ENCODE assay signal across 8 cellular contexts in the genomic region with DNA sequence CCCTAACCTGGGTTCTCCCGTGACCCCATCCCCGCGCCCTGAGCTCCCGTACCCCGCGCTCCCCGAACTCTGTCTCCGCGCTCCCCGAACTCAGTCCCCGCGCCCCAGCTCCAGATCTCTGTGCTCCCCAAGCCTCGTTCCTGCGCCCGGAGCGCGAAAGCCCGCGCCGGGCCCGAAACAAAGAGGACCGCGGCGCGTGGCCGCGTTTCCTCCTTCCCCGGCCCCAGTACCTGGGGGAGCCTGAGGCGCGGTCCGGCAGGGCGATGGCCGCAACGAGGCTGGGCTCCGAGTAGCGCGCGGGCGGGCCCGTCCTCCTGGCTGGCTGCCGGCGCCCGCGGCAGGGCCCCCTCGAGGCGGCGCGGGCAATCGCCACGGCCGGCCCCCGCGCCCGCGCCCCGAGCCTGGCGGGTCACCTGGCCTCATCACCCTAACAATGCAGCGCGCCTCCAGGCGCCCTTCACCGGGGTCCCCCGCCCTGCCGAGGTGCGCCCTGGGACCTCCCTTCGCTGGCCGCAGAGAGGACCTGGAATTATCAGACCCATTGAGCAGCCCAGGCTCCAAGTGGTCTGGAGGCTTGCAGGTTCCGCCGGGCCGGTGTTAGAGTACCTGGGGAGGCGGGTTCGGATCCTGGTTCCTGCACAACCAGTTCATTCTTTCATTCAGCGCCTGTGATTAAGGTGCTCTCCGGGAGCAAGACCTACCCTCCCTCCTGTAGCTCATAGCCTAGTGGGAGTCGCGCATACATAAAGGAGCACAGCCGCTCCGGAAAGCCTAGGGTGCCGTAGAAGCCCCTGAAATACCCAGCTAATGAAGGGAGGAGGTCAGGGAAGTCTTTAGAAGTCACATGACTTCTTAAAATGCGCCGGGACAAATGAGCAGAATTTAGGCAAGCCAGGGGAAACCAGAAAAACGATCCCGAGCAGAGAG. TPM values are rescaled to one million over a fixed set of nuclear protein-coding genes. Genes with fewer than 3 reads are reported as not detected.
DNase-seq lines count a peak whose midpoint lies in the region; ATAC-seq and TF ChIP-seq lines count a peak whose summit lies in the region.

Gene TNS3, minus strand, starts transcription at position 291 of the 927 bp plus-strand sequence. CDS start 142,475 bp downstream, outside the sequence.

- H3K4me2 ChIP-seq in osteoblast (ENCODE audit: insufficient read depth, low read length): peak within 1 kb of the TSS; percentile 87

- H3K27ac ChIP-seq in HL-60 (replicated peaks): no peak within 1 kb of the TSS
- H3K27ac ChIP-seq in SK-N-MC: no peak within 1 kb of the TSS
- H3K27ac ChIP-seq in osteoblast (ENCODE audit: low read depth, low read length): peak within 1 kb of the TSS; percentile 87

- H3K4me1 ChIP-seq in osteoblast (ENCODE audit: insufficient read depth, low read length): peaks cover 50% of the 10 kb centered on the region

- no peak within 1 kb of the TSS for H3K4me3 Mint-ChIP-seq in activated CD8-positive, alpha-beta T cell treated with anti-CD3 and anti-CD28 coated beads, Interleukin-2, amount 10 ng/mL, durations not matched to agents 7 days and 5 days

- H3K27me3 Mint-ChIP-seq in activated CD8-positive, alpha-beta T cell treated with anti-CD3 and anti-CD28 coated beads, Interleukin-2, amount 10 ng/mL, durations not matched to agents 7 days and 5 days (ENCODE audit: low read depth): peaks cover 28% of the 10 kb centered on the region

- H3K4me3 ChIP-seq in HL-60 (replicated peaks; ENCODE audit: insufficient read depth, low read length): peak within 1 kb of the TSS; percentile 63
- peak within 1 kb of the TSS; percentile 43; the same call in 1 of the 2 replicates for H3K4me3 ChIP-seq in SK-N-MC
- peak within 1 kb of the TSS; percentile 81 for H3K4me3 ChIP-seq in osteoblast (ENCODE audit: insufficient read depth, low read length)

- POLR2A ChIA-PET in GM10248 (lab: Yijun Ruan, JAX): no interaction called here
- POLR2A ChIA-PET in activated CD8-positive, alpha-beta T cell treated with anti-CD3 and anti-CD28 coated beads, Interleukin-2, amount 10 ng/mL, durations not matched to agents 7 days and 5 days (lab: Charles Lee): no interaction called here

- H3K9me3 Mint-ChIP-seq in activated CD8-positive, alpha-beta T cell treated with anti-CD3 and anti-CD28 coated beads, Interleukin-2, amount 10 ng/mL, durations not matched to agents 7 days and 5 days (ENCODE audit: insufficient read depth): no peaks in the 10 kb centered on the region

- H3K9me3 ChIP-seq in SK-N-MC (ENCODE audit: low read depth, low read length) (no peaks in the 10 kb centered on the region), osteoblast (ENCODE audit: low read depth, low read length) (no peaks in the 10 kb centered on the region)

- H3K27me3 ChIP-seq in HL-60 (ENCODE audit: insufficient read depth, poor library complexity, severe bottlenecking) (peaks cover 18% of the 10 kb centered on the region), osteoblast (ENCODE audit: insufficient read depth, low read length) (no peaks in the 10 kb centered on the region)

- peaks cover 36% of the 10 kb centered on the region for H3K79me2 ChIP-seq in osteoblast (ENCODE audit: insufficient read depth, low read length)

- peak within 1 kb of the TSS; percentile 64 for H2AFZ ChIP-seq in osteoblast (ENCODE audit: low read length)

- DNase-seq in HL-60 (ENCODE audit: low read depth in 1 of 2, low spot score in 1 of 2) (no peak), SK-N-MC (ENCODE audit: low read depth, low spot score) (no peak), glomerular endothelial cell (ENCODE audit: extremely low read depth, low read depth, low spot score) (no peak), osteoblast (ENCODE audit: insufficient read length, low spot score, missing footprints) (peak; percentile 94), GM10248 (ENCODE audit: extremely low spot score) (no peak)
- no peak for DNase-seq in activated CD8-positive, alpha-beta T cell treated with anti-CD3 and anti-CD28 coated beads, Interleukin-2, amount 10 ng/mL, durations not matched to agents 7 days and 5 days

- CTCF ChIA-PET in GM10248 (lab: Yijun Ruan, JAX): no interaction called here
- CTCF ChIA-PET in activated CD8-positive, alpha-beta T cell treated with anti-CD3 and anti-CD28 coated beads, Interleukin-2, amount 10 ng/mL, durations not matched to agents 7 days and 5 days (lab: Charles Lee): no interaction called here

- H4K20me1 ChIP-seq in osteoblast (ENCODE audit: insufficient read depth, low read length): no peaks in the 10 kb centered on the region

- H3K9ac ChIP-seq in SK-N-MC (ENCODE audit: insufficient read length): no peak within 1 kb of the TSS

- TF ChIP-seq CTCF in HL-60 (IDR thresholded peaks at IDR 0.05; ENCODE audit: insufficient read depth, low read length) (no peak), osteoblast (IDR thresholded peaks at IDR 0.05; ENCODE audit: extremely low read depth, low read depth, low read length) (no peak), GM10248 (IDR thresholded peaks at IDR 0.05; ENCODE audit: control extremely low read depth, extremely low read depth, low read depth, missing control alignments) (no peak)

- no peak within 1 kb of the TSS for H3K27ac Mint-ChIP-seq in activated CD8-positive, alpha-beta T cell treated with anti-CD3 and anti-CD28 coated beads, Interleukin-2, amount 10 ng/mL, durations not matched to agents 7 days and 5 days

- ATAC-seq in HG03135 (IDR thresholded peaks at IDR 0.05; ENCODE audit: unreplicated experiment) (no peak), HG02938 (IDR thresholded peaks at IDR 0.05; ENCODE audit: unreplicated experiment) (no peak)
- no peak for ATAC-seq in activated CD8-positive, alpha-beta T cell treated with anti-CD3 and anti-CD28 coated beads, Interleukin-2, amount 10 ng/mL, durations not matched to agents 7 days and 5 days

- peaks cover 4% of the 10 kb centered on the region for H3K4me1 Mint-ChIP-seq in activated CD8-positive, alpha-beta T cell treated with anti-CD3 and anti-CD28 coated beads, Interleukin-2, amount 10 ng/mL, durations not matched to agents 7 days and 5 days (ENCODE audit: low read depth)

- no peaks in the 10 kb centered on the region for H3K36me3 Mint-ChIP-seq in activated CD8-positive, alpha-beta T cell treated with anti-CD3 and anti-CD28 coated beads, Interleukin-2, amount 10 ng/mL, durations not matched to agents 7 days and 5 days (ENCODE audit: low read depth)

- H3K36me3 ChIP-seq in SK-N-MC (ENCODE audit: insufficient read depth, low read length): no peaks in the 10 kb centered on the region
- peaks cover 12% of the 10 kb centered on the region for H3K36me3 ChIP-seq in osteoblast (ENCODE audit: insufficient read depth, low read length)

RNA-seq across cellular contexts. Expression of gene TNS3, which starts in this region (rescaled TPM):
- total RNA-seq in glomerular endothelial cell (61.7 and 62.3 TPM in 2 replicates), osteoblast (67.3 and 88.1 TPM in 2 replicates)
- total RNA-seq in activated CD8-positive, alpha-beta T cell treated with anti-CD3 and anti-CD28 coated beads, Interleukin-2, amount 10 ng/mL, durations not matched to agents 7 days and 5 days: not detected

Comparison
In these comparisons a context has a peak if more than half of its experiments do, and no peak if none do; other contexts are left out.
1. RNA of gene TNS3 (total RNA-seq): 67.3 to 88.1 TPM in osteoblast and 61.7 to 62.3 TPM in glomerular endothelial cell; not detected in activated CD8-positive, alpha-beta T cell treated with anti-CD3 and anti-CD28 coated beads, Interleukin-2, amount 10 ng/mL, durations not matched to agents 7 days and 5 days; every median in the first group is over 10 times any median in the second.
2. Peak in every context shown above with its lines, with median percentiles within 50 percentile points of each other: H3K4me3 ChIP-seq.